Comparison of ENCODE assay signal across 19 cellular contexts in the genomic region with DNA sequence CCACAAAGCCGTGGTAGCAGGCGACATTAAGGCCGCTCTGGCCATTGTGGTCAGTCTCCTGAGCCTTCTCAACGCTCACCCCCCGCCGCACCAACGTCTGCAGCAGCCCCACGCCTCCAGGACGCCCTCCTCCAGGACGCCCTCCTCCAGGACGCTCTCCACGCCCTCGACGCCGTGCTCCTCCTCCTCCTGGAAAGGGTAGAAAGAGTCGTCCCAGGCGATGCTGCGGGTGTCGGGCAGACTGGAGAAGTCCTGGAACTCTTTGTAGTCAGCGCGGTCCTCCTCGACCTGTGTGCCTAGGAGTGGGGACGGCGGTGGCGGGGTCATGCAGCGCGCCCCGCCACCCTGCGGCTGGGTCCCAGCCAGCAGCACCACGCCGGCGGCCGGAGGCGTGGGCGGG. TPM values are rescaled to one million over a fixed set of nuclear protein-coding genes. Genes with fewer than 3 reads are reported as not detected.
"Had no signal": no experiment of that assay in that cellular context is flagged by ENCODE, and none has a peak within 500 bp of the region (broad histone marks: within the 10 kb centered on the region; RNA-seq: fewer than 3 reads in every experiment).

No MANE protein-coding gene starts in this region.

RNA-seq across cellular contexts. Expression of gene TRIM64B, which starts 13.1 kb away (rescaled TPM):
- total RNA-seq: myocyte; naive thymus-derived CD8-positive, alpha-beta T cell; natural killer cell treated with Interleukin-12 subunit alpha and Interleukin-12 subunit beta and Interleukin-15 and Interleukin-18, amount 100 ng/mL, for 72 hours; neural crest cell; omental fat pad; ovary; progenitor cell of endocrine pancreas; psoas muscle; renal cortical epithelial cell; right cardiac atrium; sciatic nerve; smooth muscle cell; suprapubic skin; transverse colon; upper lobe of left lung; urinary bladder; uterus had no signal
- polyA plus RNA-seq: naive thymus-derived CD8-positive, alpha-beta T cell; ovary; psoas muscle; right cardiac atrium; smooth muscle cell; urinary bladder had no signal

RNA-seq across cellular contexts. Expression of gene TRIM49D1, which starts 56.8 kb away (rescaled TPM):
- total RNA-seq: myocyte; naive thymus-derived CD8-positive, alpha-beta T cell; natural killer cell treated with Interleukin-12 subunit alpha and Interleukin-12 subunit beta and Interleukin-15 and Interleukin-18, amount 100 ng/mL, for 72 hours; neural crest cell; omental fat pad; ovary; progenitor cell of endocrine pancreas; psoas muscle; renal cortical epithelial cell; right cardiac atrium; sciatic nerve; smooth muscle cell; suprapubic skin; testis; transverse colon; upper lobe of left lung; urinary bladder; uterus had no signal
- polyA plus RNA-seq: naive thymus-derived CD8-positive, alpha-beta T cell; ovary; psoas muscle; right cardiac atrium; smooth muscle cell; thymus; urinary bladder had no signal

RNA-seq across cellular contexts. Expression of gene TRIM49, which starts 56.8 kb away (rescaled TPM):
- total RNA-seq: myocyte; naive thymus-derived CD8-positive, alpha-beta T cell; natural killer cell treated with Interleukin-12 subunit alpha and Interleukin-12 subunit beta and Interleukin-15 and Interleukin-18, amount 100 ng/mL, for 72 hours; neural crest cell; omental fat pad; ovary; progenitor cell of endocrine pancreas; psoas muscle; renal cortical epithelial cell; right cardiac atrium; sciatic nerve; smooth muscle cell; suprapubic skin; transverse colon; upper lobe of left lung; urinary bladder; uterus had no signal
- polyA plus RNA-seq: naive thymus-derived CD8-positive, alpha-beta T cell; ovary; psoas muscle; right cardiac atrium; smooth muscle cell; urinary bladder had no signal

RNA-seq across cellular contexts. Expression of gene TRIM49D2, which starts 58.6 kb away (rescaled TPM):
- total RNA-seq: myocyte; naive thymus-derived CD8-positive, alpha-beta T cell; natural killer cell treated with Interleukin-12 subunit alpha and Interleukin-12 subunit beta and Interleukin-15 and Interleukin-18, amount 100 ng/mL, for 72 hours; neural crest cell; omental fat pad; ovary; progenitor cell of endocrine pancreas; psoas muscle; renal cortical epithelial cell; right cardiac atrium; sciatic nerve; smooth muscle cell; suprapubic skin; transverse colon; upper lobe of left lung; urinary bladder; uterus had no signal
- polyA plus RNA-seq: naive thymus-derived CD8-positive, alpha-beta T cell; ovary; psoas muscle; right cardiac atrium; smooth muscle cell; urinary bladder had no signal
